8 cellular contexts compared by ENCODE assay signal in the genomic region with DNA sequence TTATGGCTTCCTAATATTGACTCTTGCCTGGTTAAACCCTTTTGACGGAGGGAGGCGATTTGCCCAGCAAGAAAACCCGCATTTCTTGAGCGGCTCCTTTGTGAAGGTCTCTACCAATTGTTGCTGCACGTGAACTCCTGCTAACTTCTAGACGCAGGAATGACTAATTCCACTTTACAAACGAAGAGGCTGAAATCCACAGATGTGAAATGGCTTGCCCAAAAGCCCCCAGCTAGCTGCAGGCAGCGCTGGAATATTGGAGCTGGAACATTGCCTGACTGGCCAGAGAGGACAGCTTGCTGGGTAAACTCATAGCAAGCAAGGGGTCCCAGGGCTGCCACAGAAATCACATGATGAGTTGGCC. TPM values are rescaled to one million over a fixed set of nuclear protein-coding genes. Genes with fewer than 3 reads are reported as not detected.
DNase-seq lines count a peak whose midpoint lies in the region; TF ChIP-seq lines count a peak whose summit lies in the region.

No MANE protein-coding gene starts in this region.

- TF ChIP-seq CTCF in A673 (conservative IDR thresholded peaks at IDR 0.05; ENCODE audit: low read depth, low read length) (no peak), HL-60 (IDR thresholded peaks at IDR 0.05; ENCODE audit: insufficient read depth, low read length) (no peak), MCF 10A (IDR thresholded peaks at IDR 0.05; ENCODE audit: unreplicated experiment) (no peak), mesothelial cell of epicardium (IDR thresholded peaks at IDR 0.05; ENCODE audit: unreplicated experiment) (no peak)

- H3K4me1 ChIP-seq in A673 (ENCODE audit: insufficient read depth, low read length, poor library complexity, severe bottlenecking) = peaks cover 27% of the 10 kb centered on the region

- H3K4me3 ChIP-seq in A673 (ENCODE audit: low read depth, low read length, poor library complexity, severe bottlenecking) (peak overlapping the region; percentile 77), HL-60 (replicated peaks; ENCODE audit: insufficient read depth, low read length) (peak overlapping the region; percentile 60)

- H3K4me1 Mint-ChIP-seq in MCF 10A (ENCODE audit: insufficient read depth, unreplicated experiment) = peaks cover 13% of the 10 kb centered on the region
- peaks cover 38% of the 10 kb centered on the region for H3K4me1 Mint-ChIP-seq in mesothelial cell of epicardium

- CTCF ChIA-PET in A673 (lab: Charles Lee) (interaction anchor here (0.6 kb wide), 3 partner anchors 20 to 762 kb away, joined by 3 to 7 read pairs (median 4); no protein-coding TSS in a partner anchor), MCF 10A (lab: Yijun Ruan, JAX) (interaction anchor here (0.6 to 2.0 kb wide), 8 partner anchors 9 to 150 kb away, joined by 3 to 9 read pairs (median 4); a partner anchor contains a TSS)

- no peaks in the 10 kb centered on the region for H3K36me3 ChIP-seq in A673 (ENCODE audit: insufficient read depth, low read length, poor library complexity, severe bottlenecking)

- H3K27me3 Mint-ChIP-seq in MCF 10A (ENCODE audit: insufficient read depth, unreplicated experiment) = no peaks in the 10 kb centered on the region
- no peaks in the 10 kb centered on the region for H3K27me3 Mint-ChIP-seq in mesothelial cell of epicardium (ENCODE audit: low read depth)

- peak overlapping the region; percentile 78 for H3K4me3 Mint-ChIP-seq in MCF 10A (ENCODE audit: unreplicated experiment)
- H3K4me3 Mint-ChIP-seq in mesothelial cell of epicardium = peak overlapping the region; percentile 80

- BruUV-seq in A673 (replicated peaks; lab: Mats Ljungman, UMichigan) (no TSS peak), MCF 10A (replicated peaks; lab: Mats Ljungman, UMichigan) (no TSS peak)

- H3K9me3 ChIP-seq in A673 (ENCODE audit: low read depth, low read length, poor library complexity, severe bottlenecking) = no peaks in the 10 kb centered on the region

- H3K27me3 ChIP-seq in A673 (replicated peaks; ENCODE audit: insufficient read depth, low read depth, low read length, poor library complexity) (no peaks in the 10 kb centered on the region), HL-60 (ENCODE audit: insufficient read depth, poor library complexity, severe bottlenecking) (peaks cover 17% of the 10 kb centered on the region)

- H3K27ac Mint-ChIP-seq in MCF 10A (ENCODE audit: low read depth, unreplicated experiment) = peak overlapping the region; percentile 59
- peak overlapping the region; percentile 88 for H3K27ac Mint-ChIP-seq in mesothelial cell of epicardium

- H3K27ac ChIP-seq in A673 (ENCODE audit: low read depth, low read length, poor library complexity, severe bottlenecking) (peak overlapping the region; percentile 67), HL-60 (replicated peaks) (peak overlapping the region; percentile 39; the same call in 1 of the 2 replicates)

- no peak for DNase-seq in A673 (ENCODE audit: low spot score)
- DNase-seq in HL-60 (ENCODE audit: low read depth in 1 of 2, low spot score in 1 of 2) = no peak
- no peak for DNase-seq in MCF 10A (ENCODE audit: unreplicated experiment)
- DNase-seq in mesothelial cell of epicardium (ENCODE audit: low spot score in 2 of 2, unreplicated experiment in 2 of 2) = no peak
- DNase-seq in NCI-H2107 treated with DMSO at 0.1 percent for 48 hours (lab: John Stamatoyannopoulos, UW; ENCODE audit: unreplicated experiment) = no peak
- no peak for DNase-seq in NCI-H146 (lab: John Stamatoyannopoulos, UW)
- DNase-seq in kidney glomerular epithelial cell (lab: John Stamatoyannopoulos, UW) = no peak
- DNase-seq in D341Med (ENCODE audit: low spot score) = no peak

- H3K36me3 Mint-ChIP-seq in MCF 10A (ENCODE audit: insufficient read depth, unreplicated experiment) = peaks cover 9% of the 10 kb centered on the region
- H3K36me3 Mint-ChIP-seq in mesothelial cell of epicardium = peaks cover 1% of the 10 kb centered on the region

- intact Hi-C loops in A673 (cut with micrococcal nuclease; ENCODE audit: unreplicated experiment) = no loop called here
- intact Hi-C loops in MCF 10A (cut with micrococcal nuclease) = no loop called here

- no peaks in the 10 kb centered on the region for H3K9me3 Mint-ChIP-seq in MCF 10A (ENCODE audit: unreplicated experiment)
- no peaks in the 10 kb centered on the region for H3K9me3 Mint-ChIP-seq in mesothelial cell of epicardium

- POLR2A ChIA-PET in A673 (lab: Charles Lee; ENCODE audit: low non-redundant PET) (interaction anchor here (0.6 kb wide), 1 partner anchor 16 kb away, joined by 5 read pairs; no protein-coding TSS in a partner anchor), MCF 10A (lab: Yijun Ruan, JAX) (interaction anchor here (0.7 to 3.7 kb wide), 27 partner anchors 7 to 492 kb away, joined by 3 to 39 read pairs (median 5); a partner anchor contains a TSS)

RNA-seq across cellular contexts. Expression of a gene that starts 0.5 kb away (rescaled TPM):
- total RNA-seq in A673 (2021) = 21.4 and 28.5 TPM in 2 replicates
- 21.5 and 32.8 TPM in 2 replicates for total RNA-seq in MCF 10A (2022)
- 9.8 to 13.2 TPM (median 12.5 TPM) in 3 replicates for total RNA-seq in mesothelial cell of epicardium

RNA-seq across cellular contexts. Expression of a gene that starts 14.9 kb away (rescaled TPM):
- 0.26 TPM in 1 of 2 replicates, not detected in the other for total RNA-seq in A673 (2021)
- 0.26 and 0.27 TPM in 2 replicates for total RNA-seq in MCF 10A (2022)
- 0.22 to 0.31 TPM in 2 of 3 replicates, not detected in the other for total RNA-seq in mesothelial cell of epicardium

RNA-seq across cellular contexts. Expression of a gene that starts 35.9 kb away (rescaled TPM):
- total RNA-seq in A673 (2021) (29.5 and 32.9 TPM in 2 replicates), MCF 10A (2022) (26.0 and 26.7 TPM in 2 replicates), mesothelial cell of epicardium (16.1 to 18.4 TPM (median 17.1 TPM) in 3 replicates)

RNA-seq across cellular contexts. Expression of a gene that starts 40.9 kb away (rescaled TPM):
- total RNA-seq in A673 (2021) (492 and 528 TPM in 2 replicates), MCF 10A (2022) (395 and 505 TPM in 2 replicates), mesothelial cell of epicardium (633 to 642 TPM (median 639 TPM) in 3 replicates)
